ENCODE assay signal across 31 cellular contexts in the genomic region with DNA sequence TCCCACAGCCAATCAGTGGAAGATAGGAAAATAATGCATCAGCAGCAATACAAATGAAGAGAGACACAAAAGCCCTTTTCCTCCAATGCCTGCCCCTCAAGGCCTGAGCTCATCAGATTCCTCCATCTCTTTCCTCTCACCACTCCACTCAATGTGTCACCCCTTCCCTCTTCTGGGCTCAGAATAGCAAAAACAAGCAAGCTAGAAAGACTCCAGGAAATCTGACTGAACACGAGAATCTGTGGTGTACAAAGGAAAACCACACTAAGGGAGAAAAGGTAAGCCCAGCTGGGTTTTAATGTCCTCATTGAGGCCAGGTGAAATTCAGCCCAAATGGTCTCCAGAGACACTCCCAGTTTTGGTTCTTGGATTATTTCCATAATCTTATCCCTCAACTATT. TPM values are rescaled to one million over a fixed set of nuclear protein-coding genes. Genes with fewer than 3 reads are reported as not detected.
DNase-seq lines count a peak whose midpoint lies in the region; ATAC-seq, FAIRE-seq and TF ChIP-seq lines count a peak whose summit lies in the region.
"Had no signal": no experiment of that assay in that cellular context is flagged by ENCODE, and none has a peak within 500 bp of the region (broad histone marks: within the 10 kb centered on the region; RNA-seq: fewer than 3 reads in every experiment).

No MANE protein-coding gene starts in this region.

- no peaks in the 10 kb centered on the region for H3K9me3 Mint-ChIP-seq in activated CD8-positive, alpha-beta memory T cell treated with anti-CD3 and anti-CD28 coated beads, Interleukin-2, amount 10 ng/mL, durations not matched to agents 7 days and 5 days (ENCODE audit: low read depth)
- H3K9me3 Mint-ChIP-seq: CD8-positive, alpha-beta memory T cell had no signal

- dilution Hi-C loops in endothelial cell of umbilical vein (cut with MboI; ENCODE audit: extremely low pct_ligation_motif_present, low sequenced_read_pairs), result no loop called here

- no peaks in the 10 kb centered on the region for H3K9me1 ChIP-seq in endothelial cell of umbilical vein (replicated peaks; ENCODE audit: control insufficient read depth, extremely low read depth, insufficient read depth, low read length)

- peak overlapping the region; percentile 42 for H3K4me2 ChIP-seq in MM.1S (ENCODE audit: low read depth, low read length)
- H3K4me2 ChIP-seq in endothelial cell of umbilical vein (ENCODE audit: insufficient read depth, low read length), result no peak overlapping the region

- peaks cover 25% of the 10 kb centered on the region for H3K36me3 Mint-ChIP-seq in activated CD8-positive, alpha-beta memory T cell treated with anti-CD3 and anti-CD28 coated beads, Interleukin-2, amount 10 ng/mL, durations not matched to agents 7 days and 5 days
- H3K36me3 Mint-ChIP-seq: CD8-positive, alpha-beta memory T cell had no signal

- H3K9ac ChIP-seq in MM.1S (ENCODE audit: low read length) (no peak overlapping the region), endothelial cell of umbilical vein (replicated peaks; ENCODE audit: extremely low read depth, insufficient read depth, low read length) (no peak overlapping the region)

- H3K36me3 ChIP-seq in MM.1S (replicated peaks; ENCODE audit: insufficient read depth, low read length) (no peaks in the 10 kb centered on the region), endothelial cell of umbilical vein (ENCODE audit: control insufficient read depth in 2 of 2, extremely low read depth in 1 of 2, insufficient read depth in 2 of 2, low read length in 2 of 2) (no peaks in the 10 kb centered on the region)
- H3K36me3 ChIP-seq: MG63, upper lobe of right lung had no signal

- H3K79me2 ChIP-seq in MM.1S (ENCODE audit: low read length) (0 out of 2 replicates have a peak, but pooled peaks cover 3% of the 10 kb centered on the region), endothelial cell of umbilical vein (ENCODE audit: control insufficient read depth, insufficient read depth, low read length) (no peaks in the 10 kb centered on the region)

- intact Hi-C loops in endothelial cell of umbilical vein (cut with micrococcal nuclease), result no loop called here

- CTCF ChIA-PET in activated CD8-positive, alpha-beta memory T cell treated with anti-CD3 and anti-CD28 coated beads, Interleukin-2, amount 10 ng/mL, durations not matched to agents 7 days and 5 days (lab: Charles Lee), result no interaction called here
- CTCF ChIA-PET in endothelial cell of umbilical vein (lab: Charles Lee), result no interaction called here

- TF ChIP-seq CTCF in MM.1S (IDR thresholded peaks at IDR 0.05; ENCODE audit: low read length) (no peak), endothelial cell of umbilical vein (IDR thresholded peaks at IDR 0.05; ENCODE audit: extremely low read depth in 1 of 2, insufficient read depth in 1 of 2, low read depth in 1 of 2, low read length in 2 of 2) (no peak)

- H3K4me1 ChIP-seq in MM.1S (ENCODE audit: low read length) (peaks cover 48% of the 10 kb centered on the region), endothelial cell of umbilical vein (ENCODE audit: control insufficient read depth, extremely low read depth, insufficient read depth, low read length) (no peaks in the 10 kb centered on the region)
- H3K4me1 ChIP-seq: body of pancreas, upper lobe of right lung had no signal

- FAIRE-seq in endothelial cell of umbilical vein (lab: Jason Lieb, UNC), result no peak
- FAIRE-seq: A204.1, K562, small intestine had no signal

- peak overlapping the region; percentile 27 for H3K4me3 Mint-ChIP-seq in activated CD8-positive, alpha-beta memory T cell treated with anti-CD3 and anti-CD28 coated beads, Interleukin-2, amount 10 ng/mL, durations not matched to agents 7 days and 5 days

- H2AFZ ChIP-seq in MM.1S (ENCODE audit: low read length) (no peak overlapping the region), endothelial cell of umbilical vein (ENCODE audit: low read depth, low read length) (no peak overlapping the region)

- H3K9me2 ChIP-seq in MM.1S (replicated peaks; ENCODE audit: insufficient read depth, low read length), result no peaks in the 10 kb centered on the region

- H3K27ac ChIP-seq in MM.1S (ENCODE audit: low read length) (peak overlapping the region; percentile 17; the same call in 1 of the 2 replicates), endothelial cell of umbilical vein (ENCODE audit: insufficient read depth, low read depth, low read length) (no peak overlapping the region)
- H3K27ac ChIP-seq: body of pancreas, upper lobe of right lung had no signal

- H3K4me3 ChIP-seq in MM.1S (ENCODE audit: low read length) (no peak overlapping the region), endothelial cell of umbilical vein (replicated peaks in 1 of 3; ENCODE audit: insufficient read depth in 1 of 3, low read depth in 1 of 3, low read length in 3 of 3) (no peak overlapping the region)
- H3K4me3 ChIP-seq: body of pancreas, K562, MG63, upper lobe of right lung had no signal

- peak overlapping the region; percentile 64 for H3K27ac Mint-ChIP-seq in activated CD8-positive, alpha-beta memory T cell treated with anti-CD3 and anti-CD28 coated beads, Interleukin-2, amount 10 ng/mL, durations not matched to agents 7 days and 5 days

- H3K9me3 ChIP-seq in MM.1S (replicated peaks; ENCODE audit: insufficient read depth, low read length) (no peaks in the 10 kb centered on the region), endothelial cell of umbilical vein (replicated peaks; ENCODE audit: control insufficient read depth, insufficient read depth, low read length) (no peaks in the 10 kb centered on the region)
- H3K9me3 ChIP-seq: body of pancreas, MG63, upper lobe of right lung had no signal

- peaks cover 66% of the 10 kb centered on the region for H3K4me1 Mint-ChIP-seq in activated CD8-positive, alpha-beta memory T cell treated with anti-CD3 and anti-CD28 coated beads, Interleukin-2, amount 10 ng/mL, durations not matched to agents 7 days and 5 days

- DNase-seq in activated CD8-positive, alpha-beta memory T cell treated with anti-CD3 and anti-CD28 coated beads, Interleukin-2, amount 10 ng/mL, durations not matched to agents 7 days and 5 days, result no peak
- DNase-seq in activated CD8-positive, alpha-beta memory T cell treated with anti-CD3 and anti-CD28 coated beads for 24 hours, result no peak
- peak; percentile 41 for DNase-seq in MM.1S
- peak; percentile 5 for DNase-seq in endothelial cell of umbilical vein (ENCODE audit: low read depth, low spot score)
- DNase-seq in DMS 273 treated with DMSO at 0.1 percent for 48 hours (lab: John Stamatoyannopoulos, UW), result no peak
- DNase-seq: activated CD4-positive, CD25-positive, alpha-beta regulatory T cell treated with anti-CD3 and anti-CD28 coated beads, Interleukin-2, amount 50 U/mL, for 72 hours; AML-193; body of pancreas; CD8-positive, alpha-beta memory T cell; DMS153; effector CD4-positive, alpha-beta T cell; foreskin fibroblast; GDM1; mesendoderm; MG63; NCI-H1436; NCI-H2107; NCI-H446 treated with DMSO at 0.1 percent for 48 hours; NK-92 treated with Interleukin-12 subunit alpha and Interleukin-12 subunit beta, amount 100 ng/mL, for 24 hours; occipital lobe; SIG-M5; small intestine; stimulated activated CD4-positive, alpha-beta T cell treated with anti-CD3 and anti-CD28 coated beads, Interleukin-2, amount 100 ng/mL, for 24 hours; upper lobe of right lung had no signal

- H4K20me1 ChIP-seq in MM.1S (ENCODE audit: insufficient read depth, low read length) (no peaks in the 10 kb centered on the region), endothelial cell of umbilical vein (replicated peaks; ENCODE audit: control insufficient read depth, extremely low read depth, insufficient read depth, low read length) (no peaks in the 10 kb centered on the region)

- BruUV-seq in endothelial cell of umbilical vein (replicated peaks; lab: Mats Ljungman, UMichigan), result no TSS peak

- no peaks in the 10 kb centered on the region for H3K27me3 Mint-ChIP-seq in activated CD8-positive, alpha-beta memory T cell treated with anti-CD3 and anti-CD28 coated beads, Interleukin-2, amount 10 ng/mL, durations not matched to agents 7 days and 5 days
- H3K27me3 Mint-ChIP-seq: CD8-positive, alpha-beta memory T cell had no signal

- peak; percentile 58 for ATAC-seq in activated CD8-positive, alpha-beta memory T cell treated with anti-CD3 and anti-CD28 coated beads, Interleukin-2, amount 10 ng/mL, durations not matched to agents 7 days and 5 days
- ATAC-seq in GM19351 (IDR thresholded peaks at IDR 0.05; ENCODE audit: unreplicated experiment) (peak; percentile 37), GM18505 (IDR thresholded peaks at IDR 0.05; ENCODE audit: unreplicated experiment) (no peak), esophagus mucosa (no peak)
- ATAC-seq: body of pancreas, HCT116, K562, left lobe of liver, upper lobe of right lung had no signal

- H3K27me3 ChIP-seq in MM.1S (replicated peaks; ENCODE audit: insufficient read depth, low read length) (no peaks in the 10 kb centered on the region), endothelial cell of umbilical vein (ENCODE audit: control insufficient read depth in 2 of 2, insufficient read depth in 2 of 2, low read length in 2 of 2) (no peaks in the 10 kb centered on the region)
- H3K27me3 ChIP-seq: body of pancreas, MG63, upper lobe of right lung had no signal

- TF ChIP-seq POLR2A in endothelial cell of umbilical vein (IDR thresholded peaks at IDR 0.05; ENCODE audit: low read depth, low read length) (no peak), GM18505 (IDR thresholded peaks at IDR 0.05; ENCODE audit: borderline replicate concordance, extremely low read depth, insufficient read depth, insufficient read length) (no peak)

- POLR2A ChIA-PET in endothelial cell of umbilical vein (lab: Charles Lee), result no interaction called here

- H3F3A ChIP-seq in MM.1S (ENCODE audit: insufficient read depth, low read length), result peaks cover 4% of the 10 kb centered on the region; the same call in 1 of the 2 replicates

TF ChIP-seq in endothelial cell of umbilical vein, 7 proteins besides CTCF, POLR2A, EP300 and RAD21 (continues in another document):
- TF ChIP-seq MYC (IDR thresholded peaks at IDR 0.05; ENCODE audit: low read depth, low read length), result no peak
- TF ChIP-seq, protein P1, sequence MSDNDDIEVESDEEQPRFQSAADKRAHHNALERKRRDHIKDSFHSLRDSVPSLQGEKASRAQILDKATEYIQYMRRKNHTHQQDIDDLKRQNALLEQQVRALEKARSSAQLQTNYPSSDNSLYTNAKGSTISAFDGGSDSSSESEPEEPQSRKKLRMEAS (IDR thresholded peaks at IDR 0.05; ENCODE audit: insufficient read depth, insufficient read length), result no peak

RNA-seq across cellular contexts. Expression of a gene that starts 46.3 kb away (rescaled TPM):
- 10 to 100 TPM; 42.8 to 54.1 TPM for total RNA-seq in activated CD8-positive, alpha-beta memory T cell treated with anti-CD3 and anti-CD28 coated beads, Interleukin-2, amount 10 ng/mL, durations not matched to agents 7 days and 5 days
- total RNA-seq in endothelial cell of umbilical vein, result 12.9 and 14.9 TPM in 2 replicates
- 5.6 and 6.5 TPM in 2 replicates for polyA plus RNA-seq in endothelial cell of umbilical vein
- polyA plus RNA-seq in endothelial cell of umbilical vein (2011; cell fraction: cytosol; rRNA removed), result 6.1 and 6.7 TPM in 2 replicates
- polyA plus RNA-seq in endothelial cell of umbilical vein (2011; cell fraction: nucleus; rRNA removed), result 21.1 and 22.5 TPM in 2 replicates
- polyA plus RNA-seq in endothelial cell of umbilical vein (2012), result 5.8 and 6.8 TPM in 2 replicates
- 20.8 and 26.6 TPM in 2 replicates for polyA minus RNA-seq in endothelial cell of umbilical vein
- not detected for polyA minus RNA-seq in endothelial cell of umbilical vein (2011; cell fraction: cytosol; rRNA and poly(A)+ RNA removed)
- 28.6 and 32.4 TPM in 2 replicates for polyA minus RNA-seq in endothelial cell of umbilical vein (2011; cell fraction: nucleus; rRNA and poly(A)+ RNA removed)
- total RNA-seq in esophagus mucosa, result 14.6 TPM

Comparison
In these comparisons a context has a peak if more than half of its experiments do, and no peak if none do; other contexts are left out.
1. ATAC-seq: peak in activated CD8-positive, alpha-beta memory T cell treated with anti-CD3 and anti-CD28 coated beads, Interleukin-2, amount 10 ng/mL, durations not matched to agents 7 days and 5 days (single experiment) and GM19351 (single experiment); none in GM18505 (single experiment) and esophagus mucosa (single experiment).
2. DNase-seq: peak in MM.1S (single experiment) and endothelial cell of umbilical vein (single experiment); none in activated CD8-positive, alpha-beta memory T cell treated with anti-CD3 and anti-CD28 coated beads, Interleukin-2, amount 10 ng/mL, durations not matched to agents 7 days and 5 days (single experiment), activated CD8-positive, alpha-beta memory T cell treated with anti-CD3 and anti-CD28 coated beads for 24 hours (single experiment) and DMS 273 treated with DMSO at 0.1 percent for 48 hours (single experiment).